ENCODE assay signal across 12 cellular contexts in genomic region chr7:100567751-100568175, GRCh38. TPM values are rescaled to one million over a fixed set of nuclear protein-coding genes. Genes with fewer than 3 reads are reported as not detected.
A peak's percentile ranks its signal among the peaks of the same experiment; 100 is the strongest.
DNase-seq lines count a peak whose midpoint lies in the region; ATAC-seq and TF ChIP-seq lines count a peak whose summit lies in the region.
"Had no signal": no experiment of that assay in that cellular context is flagged by ENCODE, and none has a peak within 500 bp of the region (broad histone marks: within the 10 kb centered on the region; RNA-seq: fewer than 3 reads in every experiment).

No MANE protein-coding gene starts in this region.

- H3K27ac Mint-ChIP-seq in CD4-positive, alpha-beta T cell: peak overlapping the region; percentile 42
- H3K27ac Mint-ChIP-seq in T-cell: peak overlapping the region; percentile 79 to 84
- peak overlapping the region; percentile 6 for H3K27ac Mint-ChIP-seq in memory B cell

- POLR2A ChIA-PET in CD4-positive, alpha-beta T cell (lab: Charles Lee): interaction anchor here (1.4 to 6.6 kb wide), 2 partner anchors 17 to 139 kb away, joined by 4 to 92 read pairs; partner anchors contain the start of genes FBXO24, LRCH4 and ZCWPW1
- POLR2A ChIA-PET in T-cell (lab: Charles Lee): no interaction called here

- H3K79me2 ChIP-seq in DOHH2 (ENCODE audit: control insufficient read depth, low read length): no peaks in the 10 kb centered on the region
- H3K79me2 ChIP-seq: parathyroid adenoma had no signal

- H3F3A ChIP-seq in DOHH2 (ENCODE audit: control insufficient read depth, insufficient read depth): no peaks in the 10 kb centered on the region

- in situ Hi-C loops in HAP-1 (cut with MboI; ENCODE audit: low sequenced_read_pairs): loop anchor here (10.0 kb wide), 1 partner anchor 103 kb away; the partner anchor contains the start of gene SPACDR

- H3K9me3 ChIP-seq in CD4-positive, alpha-beta T cell (ENCODE audit: control insufficient read depth, low read length): no peaks in the 10 kb centered on the region
- H3K9me3 ChIP-seq in DOHH2 (ENCODE audit: control insufficient read depth, insufficient read depth, low read length): no peaks in the 10 kb centered on the region
- no peaks in the 10 kb centered on the region for H3K9me3 ChIP-seq in HAP-1

- H4K20me1 ChIP-seq in DOHH2 (ENCODE audit: control insufficient read depth, insufficient read depth, low read depth, low read length): peaks cover 5% of the 10 kb centered on the region; the same call in 1 of the 2 replicates

- DNase-seq in CD4-positive, alpha-beta T cell: no peak
- DNase-seq in T-cell: no peak
- no peak for DNase-seq in memory B cell (ENCODE audit: low spot score in 2 of 2)
- DNase-seq in NCI-H345 treated with DMSO at 0.1 percent for 48 hours (lab: John Stamatoyannopoulos, UW; ENCODE audit: unreplicated experiment): no peak
- DNase-seq in NCI-H1930 (lab: John Stamatoyannopoulos, UW): no peak
- DNase-seq in HAP-1 (ENCODE audit: low spot score in 2 of 2): no peak
- DNase-seq: activated CD8-positive, alpha-beta memory T cell treated with anti-CD3 and anti-CD28 coated beads, Interleukin-2, amount 50 U/mL, for 48 hours; DND-41; NCI-H1105; stimulated activated naive CD4-positive, alpha-beta T cell treated with Interleukin-2 at 50 U/mL for 16 hours had no signal

- H3K36me3 Mint-ChIP-seq in CD4-positive, alpha-beta T cell (ENCODE audit: low read depth): peaks cover 26% of the 10 kb centered on the region
- peaks cover 10% of the 10 kb centered on the region for H3K36me3 Mint-ChIP-seq in T-cell
- H3K36me3 Mint-ChIP-seq in memory B cell: peaks cover 9% of the 10 kb centered on the region

- peak overlapping the region; percentile 12 for H3K4me2 ChIP-seq in DOHH2 (ENCODE audit: low read length)

- H3K27me3 Mint-ChIP-seq in CD4-positive, alpha-beta T cell: no peaks in the 10 kb centered on the region
- H3K27me3 Mint-ChIP-seq in T-cell (no peaks in the 10 kb centered on the region), memory B cell (no peaks in the 10 kb centered on the region)

- intact Hi-C loops in CD4-positive, alpha-beta T cell (cut with DNase I, micrococcal nuclease): no loop called here

- H3K36me3 ChIP-seq in DOHH2 (ENCODE audit: control insufficient read depth, low read length) (no peaks in the 10 kb centered on the region; the same call in 1 of the 2 replicates), HAP-1 (replicated peaks) (0 out of 2 replicates have a peak, but pooled peaks cover 3% of the 10 kb centered on the region)

- H3K4me1 ChIP-seq in DOHH2 (ENCODE audit: control insufficient read depth, low read length): peaks cover 38% of the 10 kb centered on the region
- H3K4me1 ChIP-seq in HAP-1: peaks cover 3% of the 10 kb centered on the region; the same call in 1 of the 2 replicates

- peaks cover 41% of the 10 kb centered on the region for H3K4me1 Mint-ChIP-seq in CD4-positive, alpha-beta T cell (ENCODE audit: low read depth)
- peaks cover 34 to 43% (median 42%) of the 10 kb centered on the region in 3 donors for H3K4me1 Mint-ChIP-seq in T-cell
- H3K4me1 Mint-ChIP-seq in memory B cell: peaks cover 28% of the 10 kb centered on the region

- H3K9me2 ChIP-seq in DOHH2 (replicated peaks; ENCODE audit: control insufficient read depth, low read length): no peaks in the 10 kb centered on the region

- no peak for TF ChIP-seq CTCF in CD4-positive, alpha-beta T cell (IDR thresholded peaks at IDR 0.05)
- no peak for TF ChIP-seq CTCF in DOHH2 (IDR thresholded peaks at IDR 0.05; ENCODE audit: low read depth, low read length, poor library complexity, severe bottlenecking)

- H3K4me3 ChIP-seq in DOHH2 (ENCODE audit: low read length) (no peak overlapping the region), HAP-1 (no peak overlapping the region)

- ATAC-seq in CD4-positive, alpha-beta T cell (ENCODE audit: poor library complexity): no peak
- ATAC-seq in T-cell (replicated peaks in 1 of 4) (no peak), memory B cell (ENCODE audit: low read depth) (peak; percentile 33)

- CTCF ChIA-PET in CD4-positive, alpha-beta T cell (lab: Charles Lee): interaction anchor here (2.1 kb wide), 1 partner anchor 8 kb away, joined by 8 read pairs; no protein-coding TSS in a partner anchor
- CTCF ChIA-PET in T-cell (lab: Charles Lee): interaction anchor here in 1 of 2 donors (1.2 kb wide), 1 partner anchor 98 kb away, joined by 6 read pairs; no protein-coding TSS in a partner anchor

- H3K27ac ChIP-seq in CD4-positive, alpha-beta T cell (ENCODE audit: low read depth, low read length): peak overlapping the region; percentile 23
- no peak overlapping the region for H3K27ac ChIP-seq in DOHH2 (ENCODE audit: low read depth, low read length)
- H3K27ac ChIP-seq: parathyroid adenoma had no signal

- no peak overlapping the region for H3K4me3 Mint-ChIP-seq in CD4-positive, alpha-beta T cell
- H3K4me3 Mint-ChIP-seq in T-cell (no peak overlapping the region), memory B cell (no peak overlapping the region)

- no peaks in the 10 kb centered on the region for H3K27me3 ChIP-seq in CD4-positive, alpha-beta T cell (ENCODE audit: control insufficient read depth, insufficient read depth, low read length)
- H3K27me3 ChIP-seq in DOHH2 (ENCODE audit: control insufficient read depth, low read length) (peaks cover 11% of the 10 kb centered on the region), HAP-1 (ENCODE audit: low read depth) (no peaks in the 10 kb centered on the region; the same call in 1 of the 2 replicates)

- no peaks in the 10 kb centered on the region for H3K9me3 Mint-ChIP-seq in CD4-positive, alpha-beta T cell
- H3K9me3 Mint-ChIP-seq in T-cell (no peaks in the 10 kb centered on the region), memory B cell (no peaks in the 10 kb centered on the region)

RNA-seq across cellular contexts. Expression of gene SAP25, which starts 5.9 kb away (rescaled TPM):
- total RNA-seq in CD4-positive, alpha-beta T cell: 10 to 100 TPM; 52.0 to 53.4 TPM
- 100 to 1,000 TPM in 3 of 5 donors, 10 to 100 TPM in 2; 61.2 to 129 (median 107) TPM for total RNA-seq in T-cell

RNA-seq across cellular contexts. Expression of gene LRCH4, which starts 18.2 kb away (rescaled TPM):
- total RNA-seq in CD4-positive, alpha-beta T cell: 100 to 1,000 TPM; 313 to 317 TPM
- 100 to 1,000 TPM; 328 to 377 (median 362) TPM for total RNA-seq in T-cell

RNA-seq across cellular contexts. Expression of gene FBXO24, which starts 18.4 kb away (rescaled TPM):
- under 1 TPM; 0.66 to 0.78 TPM for total RNA-seq in CD4-positive, alpha-beta T cell
- 1 to 10 TPM in 3 of 5 donors, under 1 TPM in 2; 0.70 to 1.7 (median 1.3) TPM for total RNA-seq in T-cell

RNA-seq across cellular contexts. Expression of gene AGFG2, which starts 28.8 kb away (rescaled TPM):
- 1 to 10 TPM; 6.6 to 9.9 TPM for total RNA-seq in CD4-positive, alpha-beta T cell
- 10 to 100 TPM; 26.2 to 54.6 (median 40.2) TPM for total RNA-seq in T-cell

RNA-seq across cellular contexts. Expression of gene PCOLCE, which starts 34.4 kb away (rescaled TPM):
- 1 to 10 TPM; 6.7 to 7.5 TPM for total RNA-seq in CD4-positive, alpha-beta T cell
- total RNA-seq in T-cell: 10 to 100 TPM in 3 of 5 donors, 1 to 10 TPM in 2; 5.4 to 14.0 (median 10.5) TPM

Comparison
In these comparisons a context has a peak if more than half of its experiments do, and no peak if none do; other contexts are left out.
1. H3K27ac Mint-ChIP-seq: peak in every context shown above with its lines; median percentile 82 in T-cell; 42 in CD4-positive, alpha-beta T cell; 6 in memory B cell.